In the genomic region with DNA sequence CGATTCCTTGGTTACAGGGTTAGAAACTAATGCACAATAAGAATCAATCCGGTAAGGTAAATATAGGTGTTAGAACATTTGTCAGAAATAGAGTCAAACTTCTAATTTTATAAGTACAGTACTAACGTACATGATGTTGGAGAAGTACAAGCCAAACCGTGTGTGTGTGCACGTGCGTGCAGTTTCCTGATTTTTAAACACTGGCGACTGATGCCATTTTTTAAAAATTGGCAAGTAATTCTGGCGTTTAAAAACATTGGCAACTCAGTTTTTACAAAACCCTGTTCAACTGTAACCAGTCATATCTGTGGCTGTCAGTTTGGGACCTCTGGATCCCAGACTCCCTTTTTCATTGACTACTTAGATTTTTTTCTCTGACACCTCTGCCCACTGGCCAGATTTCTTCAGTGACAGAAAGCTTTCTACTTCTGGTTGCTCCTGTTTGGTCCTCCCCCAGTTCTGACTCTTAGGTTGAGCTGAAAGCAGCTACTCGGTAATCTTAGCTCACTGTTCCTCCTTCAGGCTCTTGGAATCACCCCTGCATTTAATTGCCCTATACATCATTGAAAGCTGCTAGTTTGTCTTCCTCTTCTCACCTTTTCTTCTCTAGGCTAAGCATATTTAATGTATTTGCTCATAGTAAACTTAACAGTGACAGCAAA, we compare ENCODE assay signal across 8 cellular contexts. TPM values are rescaled to one million over a fixed set of nuclear protein-coding genes. Genes with fewer than 3 reads are reported as not detected.
A peak's percentile ranks its signal among the peaks of the same experiment; 100 is the strongest.
DNase-seq lines count a peak whose midpoint lies in the region; ATAC-seq lines count a peak whose summit lies in the region.

No MANE protein-coding gene starts in this region.

- peaks cover 26 to 54% (median 39%) of the 10 kb centered on the region in 10 experiments for H3K4me1 ChIP-seq in BLaER1 treated with 17β-estradiol and CSF1 and Interleukin-3, amounts not matched to agents 10 nM and 100 nM
- H3K4me1 ChIP-seq in muscle layer of duodenum (ENCODE audit: control insufficient read depth in 1 of 2, insufficient read depth in 2 of 2, low read length in 2 of 2) = peaks cover 8 to 24% of the 10 kb centered on the region in 2 donors

- no peaks in the 10 kb centered on the region for H3K27me3 Mint-ChIP-seq in central memory CD8-positive, alpha-beta T cell

- H3K4me2 ChIP-seq in BLaER1 treated with 17β-estradiol and CSF1 and Interleukin-3, amounts not matched to agents 10 nM and 100 nM = peak overlapping the region; percentile 70 to 99 (median 86)

- peaks cover 20% of the 10 kb centered on the region for H3K36me3 Mint-ChIP-seq in central memory CD8-positive, alpha-beta T cell (ENCODE audit: insufficient read depth)

- peaks cover 22 to 42% (median 34%) of the 10 kb centered on the region in 11 experiments for H3K36me3 ChIP-seq in BLaER1 treated with 17β-estradiol and CSF1 and Interleukin-3, amounts not matched to agents 10 nM and 100 nM
- H3K36me3 ChIP-seq in muscle layer of duodenum (ENCODE audit: control insufficient read depth in 1 of 2, insufficient read depth in 2 of 2, low read length in 2 of 2) = no peaks in the 10 kb centered on the region

- H3K4me3 Mint-ChIP-seq in central memory CD8-positive, alpha-beta T cell = peak overlapping the region; percentile 89

- ATAC-seq in central memory CD8-positive, alpha-beta T cell (replicated peaks; ENCODE audit: extremely low read depth, poor library complexity, severe bottlenecking) = peak; percentile 6
- ATAC-seq in HG03159 (IDR thresholded peaks at IDR 0.05; ENCODE audit: unreplicated experiment) (no peak), GM19455 (IDR thresholded peaks at IDR 0.05; ENCODE audit: unreplicated experiment) (no peak)

- H3K27ac Mint-ChIP-seq in central memory CD8-positive, alpha-beta T cell (ENCODE audit: low read depth) = peak overlapping the region; percentile 99

- peak overlapping the region; percentile 91 to 98 (median 96) for H3K9ac ChIP-seq in BLaER1 treated with 17β-estradiol and CSF1 and Interleukin-3, amounts not matched to agents 10 nM and 100 nM

- H4K20me1 ChIP-seq in BLaER1 treated with 17β-estradiol and CSF1 and Interleukin-3, amounts not matched to agents 10 nM and 100 nM = no peaks in the 10 kb centered on the region

- peaks cover 8% of the 10 kb centered on the region for H3K9me3 Mint-ChIP-seq in central memory CD8-positive, alpha-beta T cell

- H3K27me3 ChIP-seq in BLaER1 treated with 17β-estradiol and CSF1 and Interleukin-3, amounts not matched to agents 10 nM and 100 nM = no peaks in the 10 kb centered on the region
- H3K27me3 ChIP-seq in muscle layer of duodenum (ENCODE audit: low read depth, low read length) = no peaks in the 10 kb centered on the region

- peak overlapping the region; percentile 91 to 98 (median 96) for H3K27ac ChIP-seq in BLaER1 treated with 17β-estradiol and CSF1 and Interleukin-3, amounts not matched to agents 10 nM and 100 nM
- peak overlapping the region; percentile 93 for H3K27ac ChIP-seq in muscle layer of duodenum (ENCODE audit: low read length)

- DNase-seq in M059J (ENCODE audit: low read depth) (peak; percentile 11), DMS153 treated with DMSO at 0.1 percent for 48 hours (lab: John Stamatoyannopoulos, UW; ENCODE audit: unreplicated experiment) (no peak), HT-29 (ENCODE audit: low spot score) (no peak)
- no peak for DNase-seq in central memory CD8-positive, alpha-beta T cell (ENCODE audit: low spot score in 2 of 2)

- H3K4me1 Mint-ChIP-seq in central memory CD8-positive, alpha-beta T cell = peaks cover 46% of the 10 kb centered on the region

- H3K9me3 ChIP-seq in BLaER1 treated with 17β-estradiol and CSF1 and Interleukin-3, amounts not matched to agents 10 nM and 100 nM (replicated peaks in 1 of 11) = peaks cover 12 to 25% (median 18%) of the 10 kb centered on the region in 11 experiments; a peak in 21 of 22 replicates
- H3K9me3 ChIP-seq in muscle layer of duodenum (ENCODE audit: control insufficient read depth in 1 of 2, low read length in 2 of 2) = no peaks in the 10 kb centered on the region

- peak overlapping the region; percentile 77 to 93 (median 86) for H3K4me3 ChIP-seq in BLaER1 treated with 17β-estradiol and CSF1 and Interleukin-3, amounts not matched to agents 10 nM and 100 nM
- peak overlapping the region; percentile 81 to 87 for H3K4me3 ChIP-seq in muscle layer of duodenum (ENCODE audit: low read depth in 1 of 2, low read length in 2 of 2)

RNA-seq across cellular contexts. Expression of a gene that starts 0.8 kb away (rescaled TPM):
- 36.8 and 68.7 TPM in 2 replicates for total RNA-seq in M059J (2014; rRNA removed; shearing (Covaris generic))
- total RNA-seq in HT-29 (2014; rRNA removed; shearing (Covaris generic)) = 11.4 and 17.4 TPM in 2 replicates
